Comparison of ENCODE assay signal across 1 cellular context in the genomic region with DNA sequence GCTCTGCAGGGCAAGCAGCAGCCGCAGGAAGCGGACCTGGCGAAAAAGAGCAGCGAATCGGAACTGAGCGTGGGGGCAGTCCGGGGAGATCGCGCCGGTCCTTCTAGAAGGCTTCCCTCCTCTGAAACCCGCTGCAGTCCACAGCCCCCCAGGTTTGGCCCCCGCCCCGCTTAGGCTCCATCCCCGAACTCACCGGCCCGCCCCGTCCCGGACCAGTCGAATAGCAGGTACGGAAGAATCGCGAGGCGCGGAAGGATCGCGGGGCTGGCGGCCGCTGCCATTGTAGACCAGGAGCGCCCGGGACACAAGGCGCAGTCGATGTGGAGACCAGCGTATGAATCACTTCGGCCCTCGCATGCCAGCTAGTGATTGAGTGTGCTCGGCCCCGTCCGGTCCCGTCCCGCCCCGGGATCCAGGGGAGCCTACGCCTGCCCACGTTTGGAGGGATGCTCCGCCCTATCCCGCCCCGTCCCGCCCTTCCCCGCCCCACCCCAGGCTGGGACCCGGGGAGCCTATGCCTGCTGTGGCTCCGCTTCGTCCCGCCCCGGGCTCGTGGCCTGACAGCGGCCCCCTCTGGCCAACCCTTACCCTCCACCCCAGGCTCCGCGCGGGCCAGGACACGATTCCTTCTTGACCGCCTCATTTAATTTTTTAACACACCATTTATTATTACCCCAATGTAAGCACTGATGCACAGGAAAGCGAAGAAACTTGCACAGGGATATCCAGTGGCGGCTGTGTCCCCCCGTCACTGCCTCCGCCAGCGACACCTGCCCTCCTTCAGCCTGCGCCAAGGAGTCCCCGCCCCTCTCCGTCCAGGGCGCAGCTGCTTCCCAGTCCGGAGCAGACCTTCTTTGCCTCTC.
TF ChIP-seq lines count a peak whose summit lies in the region.

A gene (minus strand): TSS at position 336 of the 863 bp plus-strand sequence. CDS start 55 bp downstream, at position 281.

TF ChIP-seq in K562, 482 proteins besides CTCF, POLR2A, EP300 and RAD21 (continued from another document):
- TF ChIP-seq, protein P1, sequence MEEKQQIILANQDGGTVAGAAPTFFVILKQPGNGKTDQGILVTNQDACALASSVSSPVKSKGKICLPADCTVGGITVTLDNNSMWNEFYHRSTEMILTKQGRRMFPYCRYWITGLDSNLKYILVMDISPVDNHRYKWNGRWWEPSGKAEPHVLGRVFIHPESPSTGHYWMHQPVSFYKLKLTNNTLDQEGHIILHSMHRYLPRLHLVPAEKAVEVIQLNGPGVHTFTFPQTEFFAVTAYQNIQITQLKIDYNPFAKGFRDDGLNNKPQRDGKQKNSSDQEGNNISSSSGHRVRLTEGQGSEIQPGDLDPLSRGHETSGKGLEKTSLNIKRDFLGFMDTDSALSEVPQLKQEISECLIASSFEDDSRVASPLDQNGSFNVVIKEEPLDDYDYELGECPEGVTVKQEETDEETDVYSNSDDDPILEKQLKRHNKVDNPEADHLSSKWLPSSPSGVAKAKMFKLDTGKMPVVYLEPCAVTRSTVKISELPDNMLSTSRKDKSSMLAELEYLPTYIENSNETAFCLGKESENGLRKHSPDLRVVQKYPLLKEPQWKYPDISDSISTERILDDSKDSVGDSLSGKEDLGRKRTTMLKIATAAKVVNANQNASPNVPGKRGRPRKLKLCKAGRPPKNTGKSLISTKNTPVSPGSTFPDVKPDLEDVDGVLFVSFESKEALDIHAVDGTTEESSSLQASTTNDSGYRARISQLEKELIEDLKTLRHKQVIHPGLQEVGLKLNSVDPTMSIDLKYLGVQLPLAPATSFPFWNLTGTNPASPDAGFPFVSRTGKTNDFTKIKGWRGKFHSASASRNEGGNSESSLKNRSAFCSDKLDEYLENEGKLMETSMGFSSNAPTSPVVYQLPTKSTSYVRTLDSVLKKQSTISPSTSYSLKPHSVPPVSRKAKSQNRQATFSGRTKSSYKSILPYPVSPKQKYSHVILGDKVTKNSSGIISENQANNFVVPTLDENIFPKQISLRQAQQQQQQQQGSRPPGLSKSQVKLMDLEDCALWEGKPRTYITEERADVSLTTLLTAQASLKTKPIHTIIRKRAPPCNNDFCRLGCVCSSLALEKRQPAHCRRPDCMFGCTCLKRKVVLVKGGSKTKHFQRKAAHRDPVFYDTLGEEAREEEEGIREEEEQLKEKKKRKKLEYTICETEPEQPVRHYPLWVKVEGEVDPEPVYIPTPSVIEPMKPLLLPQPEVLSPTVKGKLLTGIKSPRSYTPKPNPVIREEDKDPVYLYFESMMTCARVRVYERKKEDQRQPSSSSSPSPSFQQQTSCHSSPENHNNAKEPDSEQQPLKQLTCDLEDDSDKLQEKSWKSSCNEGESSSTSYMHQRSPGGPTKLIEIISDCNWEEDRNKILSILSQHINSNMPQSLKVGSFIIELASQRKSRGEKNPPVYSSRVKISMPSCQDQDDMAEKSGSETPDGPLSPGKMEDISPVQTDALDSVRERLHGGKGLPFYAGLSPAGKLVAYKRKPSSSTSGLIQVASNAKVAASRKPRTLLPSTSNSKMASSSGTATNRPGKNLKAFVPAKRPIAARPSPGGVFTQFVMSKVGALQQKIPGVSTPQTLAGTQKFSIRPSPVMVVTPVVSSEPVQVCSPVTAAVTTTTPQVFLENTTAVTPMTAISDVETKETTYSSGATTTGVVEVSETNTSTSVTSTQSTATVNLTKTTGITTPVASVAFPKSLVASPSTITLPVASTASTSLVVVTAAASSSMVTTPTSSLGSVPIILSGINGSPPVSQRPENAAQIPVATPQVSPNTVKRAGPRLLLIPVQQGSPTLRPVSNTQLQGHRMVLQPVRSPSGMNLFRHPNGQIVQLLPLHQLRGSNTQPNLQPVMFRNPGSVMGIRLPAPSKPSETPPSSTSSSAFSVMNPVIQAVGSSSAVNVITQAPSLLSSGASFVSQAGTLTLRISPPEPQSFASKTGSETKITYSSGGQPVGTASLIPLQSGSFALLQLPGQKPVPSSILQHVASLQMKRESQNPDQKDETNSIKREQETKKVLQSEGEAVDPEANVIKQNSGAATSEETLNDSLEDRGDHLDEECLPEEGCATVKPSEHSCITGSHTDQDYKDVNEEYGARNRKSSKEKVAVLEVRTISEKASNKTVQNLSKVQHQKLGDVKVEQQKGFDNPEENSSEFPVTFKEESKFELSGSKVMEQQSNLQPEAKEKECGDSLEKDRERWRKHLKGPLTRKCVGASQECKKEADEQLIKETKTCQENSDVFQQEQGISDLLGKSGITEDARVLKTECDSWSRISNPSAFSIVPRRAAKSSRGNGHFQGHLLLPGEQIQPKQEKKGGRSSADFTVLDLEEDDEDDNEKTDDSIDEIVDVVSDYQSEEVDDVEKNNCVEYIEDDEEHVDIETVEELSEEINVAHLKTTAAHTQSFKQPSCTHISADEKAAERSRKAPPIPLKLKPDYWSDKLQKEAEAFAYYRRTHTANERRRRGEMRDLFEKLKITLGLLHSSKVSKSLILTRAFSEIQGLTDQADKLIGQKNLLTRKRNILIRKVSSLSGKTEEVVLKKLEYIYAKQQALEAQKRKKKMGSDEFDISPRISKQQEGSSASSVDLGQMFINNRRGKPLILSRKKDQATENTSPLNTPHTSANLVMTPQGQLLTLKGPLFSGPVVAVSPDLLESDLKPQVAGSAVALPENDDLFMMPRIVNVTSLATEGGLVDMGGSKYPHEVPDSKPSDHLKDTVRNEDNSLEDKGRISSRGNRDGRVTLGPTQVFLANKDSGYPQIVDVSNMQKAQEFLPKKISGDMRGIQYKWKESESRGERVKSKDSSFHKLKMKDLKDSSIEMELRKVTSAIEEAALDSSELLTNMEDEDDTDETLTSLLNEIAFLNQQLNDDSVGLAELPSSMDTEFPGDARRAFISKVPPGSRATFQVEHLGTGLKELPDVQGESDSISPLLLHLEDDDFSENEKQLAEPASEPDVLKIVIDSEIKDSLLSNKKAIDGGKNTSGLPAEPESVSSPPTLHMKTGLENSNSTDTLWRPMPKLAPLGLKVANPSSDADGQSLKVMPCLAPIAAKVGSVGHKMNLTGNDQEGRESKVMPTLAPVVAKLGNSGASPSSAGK (IDR thresholded peaks at IDR 0.05), result 0 out of 2 replicates have a peak, but pooled peaks have one; percentile 23
- TF ChIP-seq, protein P2, sequence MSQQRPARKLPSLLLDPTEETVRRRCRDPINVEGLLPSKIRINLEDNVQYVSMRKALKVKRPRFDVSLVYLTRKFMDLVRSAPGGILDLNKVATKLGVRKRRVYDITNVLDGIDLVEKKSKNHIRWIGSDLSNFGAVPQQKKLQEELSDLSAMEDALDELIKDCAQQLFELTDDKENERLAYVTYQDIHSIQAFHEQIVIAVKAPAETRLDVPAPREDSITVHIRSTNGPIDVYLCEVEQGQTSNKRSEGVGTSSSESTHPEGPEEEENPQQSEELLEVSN (IDR thresholded peaks at IDR 0.05; ENCODE audit: borderline replicate concordance in 1 of 2, extremely low read depth in 1 of 2, insufficient read depth in 1 of 2, insufficient read length in 1 of 2, low read depth in 1 of 2, low read length in 1 of 2, poor library complexity in 1 of 2, severe bottlenecking in 1 of 2), result peak in 1 of 2 experiments; percentile 67
